Comparison of ENCODE assay signal across 16 cellular contexts in the genomic region with DNA sequence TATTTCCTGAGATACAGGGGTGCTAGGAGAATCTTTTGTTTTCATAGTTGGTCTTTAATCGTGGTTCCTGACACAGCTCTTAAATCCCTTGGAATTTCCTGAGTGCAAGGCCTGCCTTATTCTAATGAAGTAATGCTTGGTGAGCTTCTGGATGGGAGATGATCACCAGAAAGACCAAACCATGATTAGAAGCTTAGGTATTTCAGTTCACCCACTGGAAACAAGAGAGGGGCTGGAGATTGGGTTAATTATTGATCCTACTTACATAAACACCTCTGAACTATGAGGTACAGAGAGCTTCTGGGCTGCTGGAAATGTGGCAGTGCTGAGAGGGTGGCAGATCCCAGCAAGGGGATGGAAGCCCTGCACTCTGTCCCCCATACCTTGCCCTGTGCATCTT.
DNase-seq lines count a peak whose midpoint lies in the region; ATAC-seq and TF ChIP-seq lines count a peak whose summit lies in the region.
"Had no signal": no experiment of that assay in that cellular context is flagged by ENCODE, and none has a peak within 500 bp of the region (broad histone marks: within the 10 kb centered on the region; RNA-seq: fewer than 3 reads in every experiment).

No MANE protein-coding gene starts in this region.

- H2BK120ac ChIP-seq in mesendoderm (ENCODE audit: low read depth, low read length): no peak overlapping the region

- H3K56ac ChIP-seq in mesendoderm (ENCODE audit: low read length): no peak overlapping the region

- H3K9me3 ChIP-seq in hepatocyte (ENCODE audit: low read depth): no peaks in the 10 kb centered on the region
- H3K9me3 ChIP-seq: BLaER1 had no signal

- no peak overlapping the region for H3K18ac ChIP-seq in mesendoderm (ENCODE audit: low read length)

- H3K4me1 ChIP-seq in hepatocyte (ENCODE audit: insufficient read depth) (peaks cover 7% of the 10 kb centered on the region), mesendoderm (ENCODE audit: control insufficient read depth, low read depth, low read length) (no peaks in the 10 kb centered on the region)
- H3K4me1 ChIP-seq: BLaER1 had no signal

- CTCF ChIA-PET in AG04449 (lab: Yijun Ruan, JAX): no interaction called here

- H3K4me2 ChIP-seq in hepatocyte (peak overlapping the region; percentile 18), mesendoderm (ENCODE audit: low read length) (no peak overlapping the region)
- H3K4me2 ChIP-seq: BLaER1 had no signal

- H3K27ac ChIP-seq in hepatocyte (peak overlapping the region; percentile 54), mesendoderm (ENCODE audit: low read depth, low read length) (no peak overlapping the region)
- H3K27ac ChIP-seq: BLaER1 had no signal

- no peak overlapping the region for H2AK5ac ChIP-seq in mesendoderm (ENCODE audit: low read length)

- H3K9me2 ChIP-seq in hepatocyte (replicated peaks; ENCODE audit: insufficient read depth): no peaks in the 10 kb centered on the region

- no peak for ATAC-seq in HG02642 (IDR thresholded peaks at IDR 0.05; ENCODE audit: poor library complexity, unreplicated experiment)
- ATAC-seq: K562, Panc1, Right ventricle myocardium inferior had no signal

- H3K36me3 Mint-ChIP-seq in HFFc6 (ENCODE audit: low read depth): no peaks in the 10 kb centered on the region
- H3K36me3 Mint-ChIP-seq: CD4-positive, alpha-beta memory T cell had no signal

- H3K4me1 Mint-ChIP-seq in HFFc6 (ENCODE audit: low read depth): peaks cover 48% of the 10 kb centered on the region
- H3K4me1 Mint-ChIP-seq: CD4-positive, alpha-beta memory T cell had no signal

- 14% methylated on average over 1 of the region's 1 CpG for WGBS in hepatocyte (ENCODE audit: low lambda C conversion rate, missing lambda C conversion rate)
- no CpG with 5 or more reads among the region's 1 CpG for WGBS in mesendoderm (ENCODE audit: extremely low coverage, insufficient coverage, low lambda C conversion rate)

- POLR2A ChIA-PET in AG04449 (lab: Yijun Ruan, JAX): no interaction called here

- H3K79me2 ChIP-seq in hepatocyte (no peaks in the 10 kb centered on the region), mesendoderm (ENCODE audit: control insufficient read depth, insufficient read depth, low read length) (no peaks in the 10 kb centered on the region)

- H3K27me3 ChIP-seq in hepatocyte (no peaks in the 10 kb centered on the region), mesendoderm (ENCODE audit: insufficient read depth, low read length, poor library complexity) (no peaks in the 10 kb centered on the region)
- H3K27me3 ChIP-seq: BLaER1 had no signal

- no peak for TF ChIP-seq CTCF in AG04449 (IDR thresholded peaks at IDR 0.05; ENCODE audit: insufficient read depth, low read length, missing control alignments)
- TF ChIP-seq CTCF in HFFc6 (IDR thresholded peaks at IDR 0.05): no peak
- no peak for TF ChIP-seq CTCF in hepatocyte (IDR thresholded peaks at IDR 0.05; ENCODE audit: poor library complexity)

- no peaks in the 10 kb centered on the region for H4K20me1 ChIP-seq in hepatocyte (ENCODE audit: insufficient read depth, poor library complexity, severe bottlenecking)
- H4K20me1 ChIP-seq: BLaER1 had no signal

- H3K23ac ChIP-seq in mesendoderm (ENCODE audit: low read length): no peak overlapping the region

- no peaks in the 10 kb centered on the region for H3K9me3 Mint-ChIP-seq in HFFc6

- H3K36me3 ChIP-seq in hepatocyte (replicated peaks; ENCODE audit: insufficient read depth, low read depth) (no peaks in the 10 kb centered on the region), mesendoderm (ENCODE audit: control insufficient read depth, insufficient read depth, low read length) (no peaks in the 10 kb centered on the region)
- H3K36me3 ChIP-seq: BLaER1 had no signal

- peaks cover 1% of the 10 kb centered on the region; the same call in 1 of the 2 replicates for H3K27me3 Mint-ChIP-seq in HFFc6 (ENCODE audit: insufficient read depth)

- H3K9ac ChIP-seq in mesendoderm (ENCODE audit: low read length): no peak overlapping the region
- H3K9ac ChIP-seq: BLaER1 had no signal

- no peak overlapping the region for H4K5ac ChIP-seq in mesendoderm (ENCODE audit: low read length)

- DNase-seq in AG04449 (ENCODE audit: low read depth, low spot score): peak; percentile 7
- peak; percentile 30 for DNase-seq in HFFc6
- no peak for DNase-seq in hepatocyte (ENCODE audit: low spot score)
- DNase-seq in mesendoderm: peak; percentile 44
- DNase-seq in RKO (ENCODE audit: low spot score): no peak
- no peak for DNase-seq in DMS 273 (lab: John Stamatoyannopoulos, UW; ENCODE audit: unreplicated experiment)
- DNase-seq: CD4-positive, alpha-beta memory T cell; H7; NCI-H1092 treated with DMSO at 0.1 percent for 48 hours; NCI-H2081; NCI-H2171 treated with DMSO at 0.1 percent for 48 hours had no signal

- no peak overlapping the region for H3K4me3 Mint-ChIP-seq in HFFc6
- H3K4me3 Mint-ChIP-seq: CD4-positive, alpha-beta memory T cell had no signal

- H2BK5ac ChIP-seq in mesendoderm (ENCODE audit: low read length): no peak overlapping the region

- no peak overlapping the region for H3K4ac ChIP-seq in mesendoderm (ENCODE audit: low read depth, low read length)

- H3K79me1 ChIP-seq in mesendoderm (ENCODE audit: low read length): no peaks in the 10 kb centered on the region

- no peak overlapping the region for H4K8ac ChIP-seq in mesendoderm (ENCODE audit: low read depth, low read length)

- H3K27ac Mint-ChIP-seq in HFFc6: no peak overlapping the region; the same call in 1 of the 2 replicates
- H3K27ac Mint-ChIP-seq: CD4-positive, alpha-beta memory T cell had no signal

- H3K4me3 ChIP-seq in AG04449 (ENCODE audit: low read depth, low read length) (no peak overlapping the region), hepatocyte (no peak overlapping the region), mesendoderm (ENCODE audit: low read length) (no peak overlapping the region)
- H3K4me3 ChIP-seq: BLaER1, K562 had no signal

- no peak overlapping the region for H2AFZ ChIP-seq in hepatocyte

- no peak overlapping the region for H2BK15ac ChIP-seq in mesendoderm (replicated peaks; ENCODE audit: low read depth)

Comparison
In these comparisons a context has a peak if more than half of its experiments do, and no peak if none do; other contexts are left out.
1. DNase-seq: peak in AG04449 (single experiment), HFFc6 (single experiment) and mesendoderm (single experiment); none in hepatocyte (single experiment), RKO (single experiment) and DMS 273 (single experiment).